In the genomic region with DNA sequence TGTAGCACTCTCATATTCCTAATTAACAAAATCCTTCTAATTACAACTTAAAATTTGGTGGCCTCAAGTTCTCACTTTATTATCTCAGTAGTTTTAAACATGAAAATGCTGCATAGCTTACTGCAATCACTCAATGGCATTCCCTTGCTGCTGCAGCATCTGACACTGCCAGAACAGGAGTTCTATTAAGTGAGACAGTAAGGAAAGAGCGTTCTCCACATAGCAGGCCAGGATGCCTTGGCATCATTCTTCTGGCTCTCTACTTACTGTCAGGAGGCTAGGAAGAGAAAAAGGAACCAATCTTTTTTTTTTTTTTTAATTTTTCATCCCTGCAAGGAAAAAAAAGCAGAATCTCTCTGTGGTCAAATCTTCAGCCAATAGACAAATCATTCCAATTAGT, we compare ENCODE assay signal across 9 cellular contexts. TPM values are rescaled to one million over a fixed set of nuclear protein-coding genes. Genes with fewer than 3 reads are reported as not detected.
DNase-seq lines count a peak whose midpoint lies in the region; ATAC-seq, FAIRE-seq and TF ChIP-seq lines count a peak whose summit lies in the region.
"Had no signal": no experiment of that assay in that cellular context is flagged by ENCODE, and none has a peak within 500 bp of the region (broad histone marks: within the 10 kb centered on the region; RNA-seq: fewer than 3 reads in every experiment).

No MANE protein-coding gene starts in this region.

- H3K4me3 Mint-ChIP-seq in IgD-negative memory B cell (peak overlapping the region; percentile 92 to 99 (median 96)), nephron progenitor cell (peak overlapping the region; percentile 95)

- no peak for FAIRE-seq in GM19239 (lab: Jason Lieb, UNC)

- H3K4me3 ChIP-seq in BLaER1 treated with 17β-estradiol and CSF1 and Interleukin-3, amounts not matched to agents 10 nM and 100 nM, result peak overlapping the region in 9 of 10 experiments; percentile 89 to 100 (median 99); a peak in 14 of 20 replicates
- no peak overlapping the region for H3K4me3 ChIP-seq in colonic mucosa

- H3K4me1 Mint-ChIP-seq in IgD-negative memory B cell (peaks cover 49 to 60% (median 51%) of the 10 kb centered on the region in 3 donors), nephron progenitor cell (peaks cover 41% of the 10 kb centered on the region)

- intact Hi-C loops in colonic mucosa (cut with DNase I), result no loop called here

- ATAC-seq in HG03108 (IDR thresholded peaks at IDR 0.05; ENCODE audit: unreplicated experiment), result no peak

- H3K36me3 ChIP-seq in BLaER1 treated with 17β-estradiol and CSF1 and Interleukin-3, amounts not matched to agents 10 nM and 100 nM, result peaks cover 55 to 71% (median 59%) of the 10 kb centered on the region in 11 experiments
- no peaks in the 10 kb centered on the region for H3K36me3 ChIP-seq in colonic mucosa

- DNase-seq in colonic mucosa (no peak), nephron progenitor cell (no peak), GM19239 (ENCODE audit: insufficient read length, low spot score) (no peak), D341Med (ENCODE audit: low spot score) (no peak), NCI-H2107 (lab: John Stamatoyannopoulos, UW) (no peak)
- DNase-seq: NCI-H510A had no signal

- peaks cover 70 to 80% (median 74%) of the 10 kb centered on the region in 11 experiments for H4K20me1 ChIP-seq in BLaER1 treated with 17β-estradiol and CSF1 and Interleukin-3, amounts not matched to agents 10 nM and 100 nM

- no peak for TF ChIP-seq CTCF in colonic mucosa (IDR thresholded peaks at IDR 0.05)
- no peak for TF ChIP-seq CTCF in nephron progenitor cell (IDR thresholded peaks at IDR 0.05)

- H3K27ac ChIP-seq in BLaER1 treated with 17β-estradiol and CSF1 and Interleukin-3, amounts not matched to agents 10 nM and 100 nM, result peak overlapping the region in 4 of 11 experiments; percentile 97 to 100 (median 99); a peak in 2 of 22 replicates
- peak overlapping the region; percentile 56 for H3K27ac ChIP-seq in colonic mucosa

- no peaks in the 10 kb centered on the region for H3K9me3 Mint-ChIP-seq in IgD-negative memory B cell
- no peaks in the 10 kb centered on the region for H3K9me3 Mint-ChIP-seq in nephron progenitor cell

- H3K4me2 ChIP-seq in BLaER1 treated with 17β-estradiol and CSF1 and Interleukin-3, amounts not matched to agents 10 nM and 100 nM, result peak overlapping the region; percentile 72 to 96 (median 88)

- H3K9ac ChIP-seq in BLaER1 treated with 17β-estradiol and CSF1 and Interleukin-3, amounts not matched to agents 10 nM and 100 nM, result peak overlapping the region; percentile 99 to 100 (median 100); a peak in 20 of 22 replicates
- peak overlapping the region in 1 of 2 donors; percentile 58 for H3K9ac ChIP-seq in colonic mucosa (ENCODE audit: low read depth in 2 of 2, low read length in 2 of 2)

- H3K27me3 ChIP-seq in BLaER1 treated with 17β-estradiol and CSF1 and Interleukin-3, amounts not matched to agents 10 nM and 100 nM, result no peaks in the 10 kb centered on the region
- no peaks in the 10 kb centered on the region for H3K27me3 ChIP-seq in colonic mucosa

- H3K27ac Mint-ChIP-seq in IgD-negative memory B cell, result peak overlapping the region in 2 of 3 donors; percentile 44 to 82
- peak overlapping the region; percentile 95 for H3K27ac Mint-ChIP-seq in nephron progenitor cell

- H3K4me1 ChIP-seq in BLaER1 treated with 17β-estradiol and CSF1 and Interleukin-3, amounts not matched to agents 10 nM and 100 nM, result peaks cover 51 to 70% (median 61%) of the 10 kb centered on the region in 10 experiments
- H3K4me1 ChIP-seq in colonic mucosa, result peaks cover 27% of the 10 kb centered on the region

- H3K9me3 ChIP-seq in BLaER1 treated with 17β-estradiol and CSF1 and Interleukin-3, amounts not matched to agents 10 nM and 100 nM (replicated peaks in 1 of 11), result no peaks in the 10 kb centered on the region
- H3K9me3 ChIP-seq in colonic mucosa, result no peaks in the 10 kb centered on the region

- no peaks in the 10 kb centered on the region for H3K27me3 Mint-ChIP-seq in IgD-negative memory B cell
- no peaks in the 10 kb centered on the region for H3K27me3 Mint-ChIP-seq in nephron progenitor cell (ENCODE audit: low read depth, poor library complexity)

- H3K36me3 Mint-ChIP-seq in IgD-negative memory B cell (peaks cover 13% of the 10 kb centered on the region), nephron progenitor cell (ENCODE audit: low read depth) (peaks cover 47% of the 10 kb centered on the region)

RNA-seq across cellular contexts. Expression of a gene that starts 3.2 kb away (rescaled TPM):
- polyA plus RNA-seq in IgD-negative memory B cell, result 790 TPM
- total RNA-seq in colonic mucosa, result 100 to 1,000 TPM; 204 to 279 TPM

RNA-seq across cellular contexts. Expression of a gene that starts 19.6 kb away (rescaled TPM):
- 71.9 TPM for polyA plus RNA-seq in IgD-negative memory B cell
- 10 to 100 TPM; 32.8 to 36.9 TPM for total RNA-seq in colonic mucosa

RNA-seq across cellular contexts. Expression of a gene that starts 58.9 kb away (rescaled TPM):
- 3.9 TPM for polyA plus RNA-seq in IgD-negative memory B cell
- total RNA-seq in colonic mucosa, result 10 to 100 TPM; 33.3 to 42.6 TPM
